14 cellular contexts compared by ENCODE assay signal in genomic region chr12:1013618-1014489, GRCh38. TPM values are rescaled to one million over a fixed set of nuclear protein-coding genes. Genes with fewer than 3 reads are reported as not detected.
DNase-seq lines count a peak whose midpoint lies in the region; ATAC-seq and TF ChIP-seq lines count a peak whose summit lies in the region.
"Had no signal": no experiment of that assay in that cellular context is flagged by ENCODE, and none has a peak within 500 bp of the region (broad histone marks: within the 10 kb centered on the region; RNA-seq: fewer than 3 reads in every experiment).

No MANE protein-coding gene starts in this region.

- CTCF ChIA-PET in Caco-2 (lab: Charles Lee): no interaction called here

- no peaks in the 10 kb centered on the region for H3K9me3 Mint-ChIP-seq in Caco-2 (ENCODE audit: unreplicated experiment)
- H3K9me3 Mint-ChIP-seq in chondrocyte (ENCODE audit: low read depth): no peaks in the 10 kb centered on the region
- H3K9me3 Mint-ChIP-seq: activated T-cell treated with anti-CD3 and anti-CD28 coated beads, Interleukin-2, amount 50 U/mL, for 72 hours; CD8-positive, alpha-beta memory T cell; T-cell had no signal

- no peaks in the 10 kb centered on the region for H3K27me3 Mint-ChIP-seq in Caco-2 (ENCODE audit: insufficient read depth, unreplicated experiment)
- no peaks in the 10 kb centered on the region for H3K27me3 Mint-ChIP-seq in chondrocyte (ENCODE audit: low read depth)
- H3K27me3 Mint-ChIP-seq: CD8-positive, alpha-beta memory T cell; T-cell had no signal

- H3K9me3 ChIP-seq in Caco-2: no peaks in the 10 kb centered on the region
- no peaks in the 10 kb centered on the region for H3K9me3 ChIP-seq in mucosa of descending colon
- H3K9me3 ChIP-seq: gastrocnemius medialis, thoracic aorta had no signal

- H3K4me3 ChIP-seq in Caco-2 (ENCODE audit: low read depth, low read length) (no peak overlapping the region), mucosa of descending colon (no peak overlapping the region)
- H3K4me3 ChIP-seq: gastrocnemius medialis, thoracic aorta had no signal

- ATAC-seq in mucosa of descending colon (peak; percentile 30), HG03039 (IDR thresholded peaks at IDR 0.05; ENCODE audit: unreplicated experiment) (no peak)
- ATAC-seq: activated T-cell treated with anti-CD3 and anti-CD28 coated beads, Interleukin-2, amount 50 U/mL, for 72 hours; T-cell had no signal

- peak overlapping the region; percentile 11 for H3K27ac Mint-ChIP-seq in Caco-2 (ENCODE audit: unreplicated experiment)
- peak overlapping the region; percentile 98 for H3K27ac Mint-ChIP-seq in chondrocyte (ENCODE audit: unreplicated experiment)
- H3K27ac Mint-ChIP-seq: activated T-cell treated with anti-CD3 and anti-CD28 coated beads, Interleukin-2, amount 50 U/mL, for 72 hours; T-cell had no signal

- TF ChIP-seq CTCF in Caco-2 (IDR thresholded peaks at IDR 0.05; ENCODE audit: insufficient read depth in 1 of 2, low read depth in 1 of 2, low read length in 1 of 2, severe bottlenecking in 1 of 2, unreplicated experiment in 1 of 2) (no peak), chondrocyte (IDR thresholded peaks at IDR 0.05) (no peak), mucosa of descending colon (IDR thresholded peaks at IDR 0.05) (no peak)

- POLR2A ChIA-PET in Caco-2 (lab: Charles Lee): no interaction called here

- BruUV-seq in Caco-2 (replicated peaks; lab: Mats Ljungman, UMichigan): no TSS peak

- DNase-seq in Caco-2 (no peak), NCI-H2171 (lab: John Stamatoyannopoulos, UW) (peak; percentile 18), chondrocyte (ENCODE audit: low spot score) (no peak), mucosa of descending colon (no peak), activated gamma-delta T cell (lab: John Stamatoyannopoulos, UW) (no peak), NCI-H524 treated with DMSO at 0.1 percent for 48 hours (lab: John Stamatoyannopoulos, UW) (no peak), NCI-H1436 (lab: John Stamatoyannopoulos, UW) (no peak)
- DNase-seq: activated T-cell treated with anti-CD3 and anti-CD28 coated beads, Interleukin-2, amount 50 U/mL, for 72 hours; CD8-positive, alpha-beta memory T cell; gastrocnemius medialis; NCI-H187; T-cell had no signal

- H3K4me3 Mint-ChIP-seq in Caco-2 (ENCODE audit: unreplicated experiment) (no peak overlapping the region), chondrocyte (ENCODE audit: unreplicated experiment) (no peak overlapping the region)
- H3K4me3 Mint-ChIP-seq: activated T-cell treated with anti-CD3 and anti-CD28 coated beads, Interleukin-2, amount 50 U/mL, for 72 hours; CD8-positive, alpha-beta memory T cell; T-cell had no signal

- H3K4me1 Mint-ChIP-seq in Caco-2 (ENCODE audit: low read depth, unreplicated experiment) (no peaks in the 10 kb centered on the region), chondrocyte (ENCODE audit: low read depth) (peaks cover 26% of the 10 kb centered on the region)

- H3K27me3 ChIP-seq in Caco-2 (replicated peaks; ENCODE audit: control insufficient read depth, insufficient read depth, low read length): no peaks in the 10 kb centered on the region
- H3K27me3 ChIP-seq: gastrocnemius medialis had no signal

- intact Hi-C loops in Caco-2 (cut with micrococcal nuclease; ENCODE audit: unreplicated experiment) (no loop called here), mucosa of descending colon (cut with DNase I, micrococcal nuclease) (no loop called here)

- no peaks in the 10 kb centered on the region for H3K36me3 ChIP-seq in Caco-2 (ENCODE audit: control insufficient read depth, insufficient read depth, low read length)
- no peaks in the 10 kb centered on the region for H3K36me3 ChIP-seq in mucosa of descending colon (ENCODE audit: low read depth)
- H3K36me3 ChIP-seq: gastrocnemius medialis, thoracic aorta had no signal

- no peaks in the 10 kb centered on the region for H3K4me1 ChIP-seq in Caco-2
- no peaks in the 10 kb centered on the region for H3K4me1 ChIP-seq in mucosa of descending colon (ENCODE audit: low read depth)

- H3K36me3 Mint-ChIP-seq in Caco-2 (ENCODE audit: insufficient read depth, unreplicated experiment) (peaks cover 9% of the 10 kb centered on the region), chondrocyte (ENCODE audit: low read depth) (peaks cover 2% of the 10 kb centered on the region)

RNA-seq across cellular contexts. Expression of gene ERC1, which starts 22.8 kb away (rescaled TPM):
- total RNA-seq in Caco-2 (2022): 88.4 and 111 TPM in 2 replicates
- 79.3 to 102 TPM (median 83.6 TPM) in 3 replicates for total RNA-seq in chondrocyte
- total RNA-seq in mucosa of descending colon: 10 to 100 TPM; 42.6 to 76.3 (median 49.6) TPM
